ENCODE assay signal across 2 cellular contexts in the genomic region with DNA sequence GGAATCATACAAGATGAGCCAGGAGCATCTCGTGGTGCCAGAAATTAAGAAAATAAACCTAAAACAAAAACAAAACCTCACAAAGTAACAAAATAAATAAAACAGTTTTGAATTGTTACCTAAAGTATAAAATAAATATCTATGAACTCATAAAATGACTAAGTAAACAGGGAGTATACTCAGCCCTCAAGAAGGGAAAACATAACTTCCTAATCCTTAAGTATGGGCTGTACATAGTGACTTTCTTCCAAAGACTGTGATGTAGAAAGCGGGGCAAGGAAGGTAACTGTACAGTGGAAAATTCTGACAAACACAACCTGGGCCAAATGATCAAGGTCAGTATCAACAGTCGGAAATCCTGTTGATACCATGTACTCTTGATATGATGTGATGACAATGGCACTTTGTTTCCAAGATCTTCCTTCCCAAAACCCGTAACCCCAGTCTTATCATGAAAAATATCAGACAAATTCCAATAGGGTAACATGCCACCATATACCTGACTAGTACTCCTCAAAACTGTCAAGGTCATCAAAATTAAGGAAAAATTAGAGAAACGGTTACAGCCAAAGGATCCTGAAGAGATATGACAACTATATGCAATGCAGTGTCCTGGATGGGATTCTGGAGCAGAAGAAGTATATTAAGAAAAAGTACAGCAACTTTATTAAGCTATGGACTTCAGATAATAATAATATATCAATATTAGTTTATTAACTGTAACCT.
A peak's percentile ranks its signal among the peaks of the same experiment; 100 is the strongest.
TF ChIP-seq lines count a peak whose summit lies in the region.

No MANE protein-coding gene starts in this region.

TF ChIP-seq in IMR-90, 13 proteins besides CTCF, POLR2A, EP300 and RAD21:
- peak; percentile 78 for TF ChIP-seq MAFK (IDR thresholded peaks at IDR 0.05; ENCODE audit: low read depth, low read length)
- TF ChIP-seq, protein P1, sequence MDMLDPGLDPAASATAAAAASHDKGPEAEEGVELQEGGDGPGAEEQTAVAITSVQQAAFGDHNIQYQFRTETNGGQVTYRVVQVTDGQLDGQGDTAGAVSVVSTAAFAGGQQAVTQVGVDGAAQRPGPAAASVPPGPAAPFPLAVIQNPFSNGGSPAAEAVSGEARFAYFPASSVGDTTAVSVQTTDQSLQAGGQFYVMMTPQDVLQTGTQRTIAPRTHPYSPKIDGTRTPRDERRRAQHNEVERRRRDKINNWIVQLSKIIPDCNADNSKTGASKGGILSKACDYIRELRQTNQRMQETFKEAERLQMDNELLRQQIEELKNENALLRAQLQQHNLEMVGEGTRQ (IDR thresholded peaks at IDR 0.05; ENCODE audit: low read depth, low read length), result no peak

TF ChIP-seq in K562, 482 proteins besides CTCF, POLR2A, EP300 and RAD21:
- TF ChIP-seq ZNF184 (CRISPR knock-in tag; IDR thresholded peaks at IDR 0.05), result no peak
- TF ChIP-seq ZNF324 (CRISPR knock-in tag; IDR thresholded peaks at IDR 0.05), result no peak
- TF ChIP-seq DIDO1 (tag; IDR thresholded peaks at IDR 0.05; ENCODE audit: low read depth), result no peak
- 0 out of 2 replicates have a peak, but pooled peaks have one; percentile 10 for TF ChIP-seq MAFK (IDR thresholded peaks at IDR 0.05; ENCODE audit: low read length)
- TF ChIP-seq C11orf30 (IDR thresholded peaks at IDR 0.05; ENCODE audit: low read depth), result peak; percentile 20; the same call in 1 of the 2 replicates
- TF ChIP-seq, protein P2, sequence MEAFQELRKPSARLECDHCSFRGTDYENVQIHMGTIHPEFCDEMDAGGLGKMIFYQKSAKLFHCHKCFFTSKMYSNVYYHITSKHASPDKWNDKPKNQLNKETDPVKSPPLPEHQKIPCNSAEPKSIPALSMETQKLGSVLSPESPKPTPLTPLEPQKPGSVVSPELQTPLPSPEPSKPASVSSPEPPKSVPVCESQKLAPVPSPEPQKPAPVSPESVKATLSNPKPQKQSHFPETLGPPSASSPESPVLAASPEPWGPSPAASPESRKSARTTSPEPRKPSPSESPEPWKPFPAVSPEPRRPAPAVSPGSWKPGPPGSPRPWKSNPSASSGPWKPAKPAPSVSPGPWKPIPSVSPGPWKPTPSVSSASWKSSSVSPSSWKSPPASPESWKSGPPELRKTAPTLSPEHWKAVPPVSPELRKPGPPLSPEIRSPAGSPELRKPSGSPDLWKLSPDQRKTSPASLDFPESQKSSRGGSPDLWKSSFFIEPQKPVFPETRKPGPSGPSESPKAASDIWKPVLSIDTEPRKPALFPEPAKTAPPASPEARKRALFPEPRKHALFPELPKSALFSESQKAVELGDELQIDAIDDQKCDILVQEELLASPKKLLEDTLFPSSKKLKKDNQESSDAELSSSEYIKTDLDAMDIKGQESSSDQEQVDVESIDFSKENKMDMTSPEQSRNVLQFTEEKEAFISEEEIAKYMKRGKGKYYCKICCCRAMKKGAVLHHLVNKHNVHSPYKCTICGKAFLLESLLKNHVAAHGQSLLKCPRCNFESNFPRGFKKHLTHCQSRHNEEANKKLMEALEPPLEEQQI (IDR thresholded peaks at IDR 0.05), result no peak
- TF ChIP-seq ZNF224 (CRISPR knock-in tag; IDR thresholded peaks at IDR 0.05), result no peak
- no peak for TF ChIP-seq DACH1 (IDR thresholded peaks at IDR 0.05; ENCODE audit: partially characterized antibody)
- TF ChIP-seq POLR2H (tag; IDR thresholded peaks at IDR 0.05; ENCODE audit: low read depth), result no peak
- TF ChIP-seq MAFF (IDR thresholded peaks at IDR 0.05; ENCODE audit: low read length), result peak; percentile 53
- peak; percentile 61; the same call in 1 of the 2 replicates for TF ChIP-seq ZNF316 (IDR thresholded peaks at IDR 0.05)
- 0 out of 2 replicates have a peak, but pooled peaks have one; percentile 13 for TF ChIP-seq MAFG (tag; conservative IDR thresholded peaks at IDR 0.05)
- TF ChIP-seq, protein P3, sequence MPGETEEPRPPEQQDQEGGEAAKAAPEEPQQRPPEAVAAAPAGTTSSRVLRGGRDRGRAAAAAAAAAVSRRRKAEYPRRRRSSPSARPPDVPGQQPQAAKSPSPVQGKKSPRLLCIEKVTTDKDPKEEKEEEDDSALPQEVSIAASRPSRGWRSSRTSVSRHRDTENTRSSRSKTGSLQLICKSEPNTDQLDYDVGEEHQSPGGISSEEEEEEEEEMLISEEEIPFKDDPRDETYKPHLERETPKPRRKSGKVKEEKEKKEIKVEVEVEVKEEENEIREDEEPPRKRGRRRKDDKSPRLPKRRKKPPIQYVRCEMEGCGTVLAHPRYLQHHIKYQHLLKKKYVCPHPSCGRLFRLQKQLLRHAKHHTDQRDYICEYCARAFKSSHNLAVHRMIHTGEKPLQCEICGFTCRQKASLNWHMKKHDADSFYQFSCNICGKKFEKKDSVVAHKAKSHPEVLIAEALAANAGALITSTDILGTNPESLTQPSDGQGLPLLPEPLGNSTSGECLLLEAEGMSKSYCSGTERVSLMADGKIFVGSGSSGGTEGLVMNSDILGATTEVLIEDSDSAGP (CRISPR knock-in tag; IDR thresholded peaks at IDR 0.05), result no peak
